8 cellular contexts compared by ENCODE assay signal in the genomic region with DNA sequence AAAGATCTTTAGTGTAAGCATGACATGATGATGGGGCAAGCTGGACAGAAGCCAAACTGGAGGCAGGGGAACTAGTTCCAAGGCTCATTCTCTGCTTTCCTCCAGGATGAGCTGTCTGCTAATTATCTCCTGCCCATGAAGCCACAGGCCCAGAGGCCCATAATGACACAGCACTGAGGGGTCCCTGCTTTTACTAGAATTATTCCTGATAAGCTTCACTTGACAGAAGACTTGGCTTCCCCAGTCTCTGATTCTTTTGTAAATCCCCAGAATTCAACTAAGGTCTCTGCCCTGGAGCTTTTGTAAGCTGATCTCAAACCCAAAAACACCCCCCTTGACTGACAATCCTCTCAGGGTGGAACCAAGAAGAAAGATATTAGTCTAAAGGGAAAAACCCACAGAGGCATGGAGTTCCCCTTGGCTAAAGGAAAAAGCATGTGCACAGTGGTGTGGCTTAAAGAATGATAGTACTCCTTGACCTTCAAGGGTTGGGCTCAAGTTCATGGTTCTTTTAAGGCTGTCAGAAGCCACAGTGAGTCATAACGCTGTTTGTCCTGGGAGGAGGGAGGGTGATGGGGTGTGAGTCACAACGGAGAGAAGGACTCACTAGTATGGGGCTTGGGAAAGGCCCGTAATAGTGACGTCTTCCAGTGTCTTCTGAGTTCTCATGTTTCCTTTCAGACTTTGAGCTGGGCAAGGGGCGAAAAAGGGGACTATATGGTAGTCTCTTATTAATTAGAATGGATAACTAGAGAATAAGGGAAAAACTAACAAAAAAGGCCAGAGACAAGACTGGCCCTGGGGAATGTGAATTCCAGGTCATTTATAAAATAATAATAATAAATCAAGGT.
A peak's percentile ranks its signal among the peaks of the same experiment; 100 is the strongest.
DNase-seq lines count a peak whose midpoint lies in the region; ATAC-seq and TF ChIP-seq lines count a peak whose summit lies in the region.

No MANE protein-coding gene starts in this region.

- peak; percentile 94 for DNase-seq in CD1c-positive myeloid dendritic cell (ENCODE audit: extremely low spot score)
- DNase-seq in activated CD4-positive, alpha-beta T cell treated with anti-CD3 and anti-CD28 coated beads, Interleukin-2, amount 50 U/mL, for 4 hours, result peak; percentile 17 to 27
- DNase-seq in fibroblast of the aortic adventitia (ENCODE audit: low read depth), result peak; percentile 97
- peak; percentile 63 to 64 for DNase-seq in stimulated activated CD4-positive, alpha-beta T cell treated with anti-CD3 and anti-CD28 coated beads, Interleukin-15, amount 100 ng/mL, for 48 hours (ENCODE audit: low read depth in 2 of 2)
- DNase-seq in NCI-H510A treated with DMSO at 0.1 percent for 48 hours (lab: John Stamatoyannopoulos, UW), result no peak
- no peak for DNase-seq in SHP77 treated with DMSO at 0.1 percent for 48 hours (lab: John Stamatoyannopoulos, UW)

- ATAC-seq in GM19468 (IDR thresholded peaks at IDR 0.05; ENCODE audit: extremely low read depth, unreplicated experiment) (peak; percentile 64), HG03558 (IDR thresholded peaks at IDR 0.05; ENCODE audit: extremely low read depth, unreplicated experiment) (peak; percentile 96)

- no peak for TF ChIP-seq CTCF in fibroblast of the aortic adventitia (IDR thresholded peaks at IDR 0.05; ENCODE audit: insufficient read depth, low read length)

- no peak overlapping the region for H3K4me3 ChIP-seq in fibroblast of the aortic adventitia (ENCODE audit: low read depth, low read length)

Comparison
In these comparisons a context has a peak if more than half of its experiments do, and no peak if none do; other contexts are left out.
1. DNase-seq: peak in CD1c-positive myeloid dendritic cell (single experiment), activated CD4-positive, alpha-beta T cell treated with anti-CD3 and anti-CD28 coated beads, Interleukin-2, amount 50 U/mL, for 4 hours (2 of 2), fibroblast of the aortic adventitia (single experiment) and stimulated activated CD4-positive, alpha-beta T cell treated with anti-CD3 and anti-CD28 coated beads, Interleukin-15, amount 100 ng/mL, for 48 hours (2 of 2); none in NCI-H510A treated with DMSO at 0.1 percent for 48 hours (single experiment) and SHP77 treated with DMSO at 0.1 percent for 48 hours (single experiment).